8 cellular contexts compared by ENCODE assay signal in genomic region chr5:77491783-77492652, GRCh38. TPM values are rescaled to one million over a fixed set of nuclear protein-coding genes. Genes with fewer than 3 reads are reported as not detected.
DNase-seq lines count a peak whose midpoint lies in the region; ATAC-seq, FAIRE-seq and TF ChIP-seq lines count a peak whose summit lies in the region.

A gene with protein sequence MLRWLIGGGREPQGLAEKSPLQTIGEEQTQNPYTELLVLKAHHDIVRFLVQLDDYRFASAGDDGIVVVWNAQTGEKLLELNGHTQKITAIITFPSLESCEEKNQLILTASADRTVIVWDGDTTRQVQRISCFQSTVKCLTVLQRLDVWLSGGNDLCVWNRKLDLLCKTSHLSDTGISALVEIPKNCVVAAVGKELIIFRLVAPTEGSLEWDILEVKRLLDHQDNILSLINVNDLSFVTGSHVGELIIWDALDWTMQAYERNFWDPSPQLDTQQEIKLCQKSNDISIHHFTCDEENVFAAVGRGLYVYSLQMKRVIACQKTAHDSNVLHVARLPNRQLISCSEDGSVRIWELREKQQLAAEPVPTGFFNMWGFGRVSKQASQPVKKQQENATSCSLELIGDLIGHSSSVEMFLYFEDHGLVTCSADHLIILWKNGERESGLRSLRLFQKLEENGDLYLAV (minus strand): TSS chr5:77492316. CDS start chr5:77492220, 96 bp downstream.

- peak within 1 kb of the TSS; percentile 82 for H3K4me2 ChIP-seq in keratinocyte (ENCODE audit: control insufficient read depth, extremely low read depth, insufficient read depth, low read depth, low read length)

- H3K36me3 ChIP-seq in keratinocyte (ENCODE audit: control insufficient read depth in 2 of 2, extremely low read depth in 1 of 2, insufficient read depth in 2 of 2, low read length in 2 of 2): peaks cover 0 to 7% of the 10 kb centered on the region in 2 experiments

- dilution Hi-C loops in keratinocyte (cut with MboI; ENCODE audit: extremely low pct_ligation_motif_present, low sequenced_read_pairs): no loop called here

- ATAC-seq in GM19025 (IDR thresholded peaks at IDR 0.05; ENCODE audit: low read depth, unreplicated experiment) (peak; percentile 87), HG03342 (IDR thresholded peaks at IDR 0.05; ENCODE audit: unreplicated experiment) (peak; percentile 87)
- ATAC-seq in activated CD4-positive, CD25-positive, alpha-beta regulatory T cell treated with anti-CD3 and anti-CD28 coated beads, Interleukin-2, amount 50 U/mL, for 24 hours: peak; percentile 85 to 87

- peak; percentile 29 for FAIRE-seq in keratinocyte (lab: Jason Lieb, UNC)

- peaks cover 13% of the 10 kb centered on the region for H3K79me2 ChIP-seq in keratinocyte (ENCODE audit: control insufficient read depth, insufficient read depth, low read length)

- H4K20me1 ChIP-seq in keratinocyte (ENCODE audit: control insufficient read depth, extremely low read depth, insufficient read depth, low read length): no peaks in the 10 kb centered on the region

- peak within 1 kb of the TSS; percentile 97 for H3K9ac ChIP-seq in keratinocyte (ENCODE audit: control insufficient read depth, extremely low read depth, insufficient read depth, low read length)

- peak within 1 kb of the TSS; percentile 95 for H2AFZ ChIP-seq in keratinocyte (ENCODE audit: control insufficient read depth, low read length)

- H3K4me3 ChIP-seq in keratinocyte (ENCODE audit: control insufficient read depth in 2 of 3, extremely low read depth in 1 of 3, insufficient read depth in 2 of 3, low read depth in 1 of 3, low read length in 3 of 3): peak within 1 kb of the TSS; percentile 92 to 96 (median 95)

- no peaks in the 10 kb centered on the region for H3K27me3 ChIP-seq in keratinocyte (ENCODE audit: control insufficient read depth, extremely low read depth, insufficient read depth, low read length)

- DNase-seq in AML-193 (lab: John Stamatoyannopoulos, UW) (peak; percentile 85 to 98), NCI-H446 treated with DMSO at 0.1 percent for 48 hours (lab: John Stamatoyannopoulos, UW) (peak; percentile 64), cerebellar cortex (ENCODE audit: low spot score) (peak; percentile 89), keratinocyte (ENCODE audit: low read depth, low spot score) (peak; percentile 26)
- DNase-seq in stimulated activated CD4-positive, alpha-beta T cell treated with anti-CD3 and anti-CD28 coated beads, Interleukin-15, amount 100 ng/mL, for 1 hour (ENCODE audit: low read depth in 1 of 2, low spot score in 1 of 2): peak; percentile 64 to 83

- H3K4me1 ChIP-seq in keratinocyte (ENCODE audit: control insufficient read depth, extremely low read depth, insufficient read depth, low read length): peaks cover 14% of the 10 kb centered on the region

- no peaks in the 10 kb centered on the region for H3K9me1 ChIP-seq in keratinocyte (ENCODE audit: control insufficient read depth, extremely low read depth, insufficient read depth, low read length)

- no peaks in the 10 kb centered on the region for H3K9me3 ChIP-seq in keratinocyte (ENCODE audit: control insufficient read depth, low read depth, low read length)

- TF ChIP-seq CTCF in keratinocyte (optimal IDR thresholded peaks at IDR 0.05 in 1 of 3, IDR thresholded peaks at IDR 0.05 in 1 of 3, conservative IDR thresholded peaks at IDR 0.05 in 1 of 3; ENCODE audit: extremely low read depth in 1 of 3, insufficient read depth in 2 of 3, low read length in 3 of 3): peak; percentile 78 to 92 (median 90)

- peak within 1 kb of the TSS; percentile 94 for H3K27ac ChIP-seq in keratinocyte (ENCODE audit: control insufficient read depth, insufficient read depth, low read length)

RNA-seq across cellular contexts. Expression of the gene that starts here (rescaled TPM):
- polyA plus RNA-seq in keratinocyte: 48.3 to 60.7 TPM (median 55.8 TPM) in 3 replicates
- polyA plus RNA-seq in keratinocyte (2011; ENCODE audit: low read depth): 14.3 TPM
- polyA plus RNA-seq in keratinocyte (2011; cell fraction: cytosol; rRNA removed): 49.2 and 79.7 TPM in 2 replicates
- 45.0 and 56.7 TPM in 2 replicates for polyA plus RNA-seq in keratinocyte (2011; cell fraction: nucleus; rRNA removed)
- polyA plus RNA-seq in keratinocyte (2012; ENCODE audit: low replicate concordance): 43.3 and 48.3 TPM in 2 replicates
- polyA minus RNA-seq in keratinocyte: 28.9 to 64.7 TPM (median 48.2 TPM) in 3 replicates
- 36.6 TPM for polyA minus RNA-seq in keratinocyte (2011; cell fraction: cytosol; rRNA and poly(A)+ RNA removed)
- polyA minus RNA-seq in keratinocyte (2011; cell fraction: nucleus; rRNA and poly(A)+ RNA removed): 24.8 and 55.7 TPM in 2 replicates

Comparison
In these comparisons a context has a peak if more than half of its experiments do, and no peak if none do; other contexts are left out.
1. Peak in every context shown above with its lines: DNase-seq, ATAC-seq, H3K4me3 ChIP-seq and H3K27ac ChIP-seq.
2. DNase-seq: peak in every context shown above with its lines; median percentile 92 in AML-193; 89 in cerebellar cortex; 74 in stimulated activated CD4-positive, alpha-beta T cell treated with anti-CD3 and anti-CD28 coated beads, Interleukin-15, amount 100 ng/mL, for 1 hour; 64 in NCI-H446 treated with DMSO at 0.1 percent for 48 hours; 26 in keratinocyte.